ENCODE assay signal across 2 cellular contexts in genomic region chr2:135756692-135757091, GRCh38.
TF ChIP-seq lines count a peak whose summit lies in the region.

No MANE protein-coding gene starts in this region.

TF ChIP-seq in HCT116, 20 proteins besides CTCF, POLR2A, EP300 and RAD21 (continued from another document):
- TF ChIP-seq REST (IDR thresholded peaks at IDR 0.05; ENCODE audit: low read depth) (no peak), ZBTB33 (IDR thresholded peaks at IDR 0.05; ENCODE audit: extremely low read depth, insufficient replicate concordance, low read length) (no peak), CEBPB (IDR thresholded peaks at IDR 0.05; ENCODE audit: low read depth) (no peak), FOSL1 (IDR thresholded peaks at IDR 0.05; ENCODE audit: low read depth) (no peak), ZNF274 (IDR thresholded peaks at IDR 0.05; ENCODE audit: low read depth, low read length) (no peak), ATF3 (IDR thresholded peaks at IDR 0.05) (no peak), EZH2 (IDR thresholded peaks at IDR 0.05) (no peak), POLR2AphosphoS5 (IDR thresholded peaks at IDR 0.05; ENCODE audit: low read depth, low read length) (no peak), ELF1 (IDR thresholded peaks at IDR 0.05; ENCODE audit: borderline replicate concordance, low read depth) (no peak), EGR1 (IDR thresholded peaks at IDR 0.05; ENCODE audit: low read depth) (no peak), SRF (IDR thresholded peaks at IDR 0.05; ENCODE audit: low read depth) (no peak), CBX3 (IDR thresholded peaks at IDR 0.05; ENCODE audit: low read depth) (no peak), EZH2phosphoT487 (IDR thresholded peaks at IDR 0.05; ENCODE audit: borderline replicate concordance) (no peak), ZFX (IDR thresholded peaks at IDR 0.05) (no peak), YY1 (IDR thresholded peaks at IDR 0.05; ENCODE audit: extremely low read depth, insufficient replicate concordance, low read depth, low read length) (no peak), MAX (IDR thresholded peaks at IDR 0.05) (no peak), SIN3A (IDR thresholded peaks at IDR 0.05; ENCODE audit: low read depth) (no peak), SP1 (IDR thresholded peaks at IDR 0.05; ENCODE audit: low read depth) (no peak), TCF7L2 (IDR thresholded peaks at IDR 0.05; ENCODE audit: borderline replicate concordance, extremely low read depth, insufficient read depth, insufficient read length) (no peak)

TF ChIP-seq in GM12878, 131 proteins besides CTCF, POLR2A, EP300 and RAD21 (continued from another document):
- TF ChIP-seq PKNOX1 (IDR thresholded peaks at IDR 0.05) (no peak), CBX5 (IDR thresholded peaks at IDR 0.05; ENCODE audit: low read depth) (peak; percentile 73; the same call in 1 of the 2 replicates)
